23 cellular contexts compared by ENCODE assay signal in genomic region chr10:77116904-77117303, GRCh38.
"Had no signal": no experiment of that assay in that cellular context is flagged by ENCODE, and none has a peak within 500 bp of the region (broad histone marks: within the 10 kb centered on the region; RNA-seq: fewer than 3 reads in every experiment).

No MANE protein-coding gene starts in this region.

- ATAC-seq: effector memory CD8-positive, alpha-beta T cell; esophagus mucosa; left cardiac atrium; left ventricle myocardium superior; right lobe of liver; stimulated activated naive CD8-positive, alpha-beta T cell treated with anti-CD3 and anti-CD28 coated beads, Interleukin-15, Interleukin-2, amounts not matched to agents 100 U/mL and 50 U/mL, for 24 hours had no signal

- H3K9me3 ChIP-seq: ascending aorta, neutrophil, right lobe of liver, testis, transverse colon, uterus had no signal

- H3K4me3 ChIP-seq: ascending aorta, right lobe of liver, testis, transverse colon, uterus had no signal

- H3K36me3 ChIP-seq: brain microvascular endothelial cell, neutrophil, right lobe of liver, transverse colon, uterus had no signal

- H3K27ac ChIP-seq: ascending aorta, brain microvascular endothelial cell, neutrophil, right lobe of liver, testis, transverse colon, uterus had no signal

- H3K4me1 ChIP-seq: testis had no signal

- DNase-seq: activated CD4-positive, alpha-beta T cell treated with anti-CD3 and anti-CD28 coated beads for 48 hours; activated CD4-positive, alpha-beta T cell treated with anti-CD3 and anti-CD28 coated beads, Interleukin-2, amount 50 U/mL, for 48 hours; activated CD4-positive, CD25-positive, alpha-beta regulatory T cell; activated CD8-positive, alpha-beta memory T cell treated with anti-CD3 and anti-CD28 coated beads for 24 hours; activated effector memory CD4-positive, alpha-beta T cell treated with anti-CD3 and anti-CD28 coated beads, Interleukin-2, amount 50 U/mL, for 16 hours; activated naive CD4-positive, alpha-beta T cell treated with anti-CD3 and anti-CD28 coated beads for 36 hours; activated naive CD8-positive, alpha-beta T cell treated with anti-CD3 and anti-CD28 coated beads, Interleukin-2, amount 10 ng/mL, durations not matched to agents 7 days and 5 days; brain microvascular endothelial cell; caudate nucleus; cortex of kidney; effector memory CD8-positive, alpha-beta T cell; foreskin melanocyte; left cardiac atrium; left ventricle myocardium superior; right lobe of liver; stimulated activated CD4-positive, alpha-beta T cell treated with anti-CD3 and anti-CD28 coated beads, Interleukin-2, amount 100 ng/mL, for 48 hours; stimulated activated naive CD8-positive, alpha-beta T cell treated with anti-CD3 and anti-CD28 coated beads, Interleukin-15, Interleukin-2, amounts not matched to agents 100 U/mL and 50 U/mL, for 24 hours; testis; transverse colon; uterus had no signal

- H3K27me3 ChIP-seq: ascending aorta, brain microvascular endothelial cell, right lobe of liver, testis, transverse colon, uterus had no signal
